In the genomic region with DNA sequence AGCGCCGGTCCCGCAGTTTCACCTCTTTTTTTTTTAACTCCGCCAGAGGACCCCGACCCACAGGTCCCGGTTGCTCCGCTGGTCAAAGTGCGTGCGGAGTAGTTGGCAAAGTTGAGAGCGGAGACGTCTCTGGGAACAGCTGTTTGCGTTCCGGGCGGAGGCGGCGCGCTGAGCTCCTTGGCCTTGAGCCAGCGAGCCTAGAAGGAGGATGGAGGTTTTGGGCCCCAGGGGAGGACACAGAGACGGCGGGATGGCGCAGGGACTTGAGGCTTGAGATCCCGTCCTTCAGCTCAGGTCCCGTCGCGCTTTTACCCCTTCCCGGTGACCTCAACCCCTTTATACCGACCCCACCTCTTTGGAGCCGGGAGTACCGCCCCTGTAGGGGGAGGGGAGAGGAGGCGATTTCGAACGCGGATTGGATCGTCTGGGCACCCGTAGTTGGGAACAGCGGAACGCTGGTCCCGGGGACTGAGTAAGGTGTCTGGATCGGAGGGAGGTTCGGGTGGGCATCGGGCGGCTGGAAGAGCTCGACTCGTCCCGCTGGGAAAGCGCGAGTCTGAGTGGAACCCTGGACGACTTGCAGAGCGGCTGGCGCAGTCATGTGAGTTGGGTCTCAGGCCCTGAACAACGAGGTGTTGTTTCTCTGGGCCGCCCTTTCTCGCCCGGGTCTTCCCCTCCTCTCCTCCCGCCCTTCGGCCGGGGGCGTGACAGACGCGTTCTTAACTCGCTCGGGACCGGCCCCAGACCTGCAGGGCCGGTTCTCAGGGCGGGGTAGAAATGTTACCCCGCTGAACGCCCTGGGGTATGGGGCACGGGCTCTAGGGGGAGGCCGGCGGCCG, we compare ENCODE assay signal across 1 cellular context.
TF ChIP-seq lines count a peak whose summit lies in the region.

A gene with protein sequence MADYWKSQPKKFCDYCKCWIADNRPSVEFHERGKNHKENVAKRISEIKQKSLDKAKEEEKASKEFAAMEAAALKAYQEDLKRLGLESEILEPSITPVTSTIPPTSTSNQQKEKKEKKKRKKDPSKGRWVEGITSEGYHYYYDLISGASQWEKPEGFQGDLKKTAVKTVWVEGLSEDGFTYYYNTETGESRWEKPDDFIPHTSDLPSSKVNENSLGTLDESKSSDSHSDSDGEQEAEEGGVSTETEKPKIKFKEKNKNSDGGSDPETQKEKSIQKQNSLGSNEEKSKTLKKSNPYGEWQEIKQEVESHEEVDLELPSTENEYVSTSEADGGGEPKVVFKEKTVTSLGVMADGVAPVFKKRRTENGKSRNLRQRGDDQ (plus strand): TSS at position 435 of the 839 bp plus-strand sequence. CDS start 165 bp downstream, at position 600.

TF ChIP-seq in HepG2, 621 proteins besides CTCF, POLR2A, EP300 and RAD21 (continued from another document and continues in another):
- peak; percentile 71; the same call in 1 of the 2 replicates for TF ChIP-seq PHF8 (CRISPR knock-in tag; IDR thresholded peaks at IDR 0.05)
- no peak for TF ChIP-seq KLF15 (CRISPR knock-in tag; IDR thresholded peaks at IDR 0.05; ENCODE audit: borderline replicate concordance)
- TF ChIP-seq CHCHD3 (CRISPR knock-in tag; IDR thresholded peaks at IDR 0.05) = 0 out of 2 replicates have a peak, but pooled peaks have one; percentile 46
- no peak for TF ChIP-seq ZNF510 (CRISPR knock-in tag; IDR thresholded peaks at IDR 0.05; ENCODE audit: low read depth)
- TF ChIP-seq WIZ (CRISPR knock-in tag; IDR thresholded peaks at IDR 0.05) = no peak
- TF ChIP-seq, protein P1, sequence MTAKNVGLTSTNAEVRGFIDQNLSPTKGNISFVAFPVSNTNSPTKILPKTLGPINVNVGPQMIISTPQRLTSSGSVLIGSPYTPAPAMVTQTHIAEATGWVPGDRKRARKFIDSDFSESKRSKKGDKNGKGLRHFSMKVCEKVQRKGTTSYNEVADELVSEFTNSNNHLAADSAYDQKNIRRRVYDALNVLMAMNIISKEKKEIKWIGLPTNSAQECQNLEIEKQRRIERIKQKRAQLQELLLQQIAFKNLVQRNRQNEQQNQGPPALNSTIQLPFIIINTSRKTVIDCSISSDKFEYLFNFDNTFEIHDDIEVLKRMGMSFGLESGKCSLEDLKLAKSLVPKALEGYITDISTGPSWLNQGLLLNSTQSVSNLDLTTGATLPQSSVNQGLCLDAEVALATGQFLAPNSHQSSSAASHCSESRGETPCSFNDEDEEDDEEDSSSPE (CRISPR knock-in tag; IDR thresholded peaks at IDR 0.05) = no peak; the same call in none of the 2 replicates
- TF ChIP-seq ZNF605 (CRISPR knock-in tag; IDR thresholded peaks at IDR 0.05) = no peak
- no peak; the same call in 1 of the 2 replicates for TF ChIP-seq ZNF577 (CRISPR knock-in tag; IDR thresholded peaks at IDR 0.05; ENCODE audit: borderline replicate concordance, low read depth)
- TF ChIP-seq, protein P2, sequence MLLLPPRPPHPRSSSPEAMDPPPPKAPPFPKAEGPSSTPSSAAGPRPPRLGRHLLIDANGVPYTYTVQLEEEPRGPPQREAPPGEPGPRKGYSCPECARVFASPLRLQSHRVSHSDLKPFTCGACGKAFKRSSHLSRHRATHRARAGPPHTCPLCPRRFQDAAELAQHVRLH (CRISPR knock-in tag; IDR thresholded peaks at IDR 0.05; ENCODE audit: borderline replicate concordance, low read depth) = peak; percentile 48; the same call in 1 of the 2 replicates
- TF ChIP-seq MAF1 (CRISPR knock-in tag; IDR thresholded peaks at IDR 0.05; ENCODE audit: borderline replicate concordance) = no peak; the same call in 1 of the 2 replicates
- TF ChIP-seq, protein P3, sequence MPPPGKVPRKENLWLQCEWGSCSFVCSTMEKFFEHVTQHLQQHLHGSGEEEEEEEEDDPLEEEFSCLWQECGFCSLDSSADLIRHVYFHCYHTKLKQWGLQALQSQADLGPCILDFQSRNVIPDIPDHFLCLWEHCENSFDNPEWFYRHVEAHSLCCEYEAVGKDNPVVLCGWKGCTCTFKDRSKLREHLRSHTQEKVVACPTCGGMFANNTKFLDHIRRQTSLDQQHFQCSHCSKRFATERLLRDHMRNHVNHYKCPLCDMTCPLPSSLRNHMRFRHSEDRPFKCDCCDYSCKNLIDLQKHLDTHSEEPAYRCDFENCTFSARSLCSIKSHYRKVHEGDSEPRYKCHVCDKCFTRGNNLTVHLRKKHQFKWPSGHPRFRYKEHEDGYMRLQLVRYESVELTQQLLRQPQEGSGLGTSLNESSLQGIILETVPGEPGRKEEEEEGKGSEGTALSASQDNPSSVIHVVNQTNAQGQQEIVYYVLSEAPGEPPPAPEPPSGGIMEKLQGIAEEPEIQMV (CRISPR knock-in tag; IDR thresholded peaks at IDR 0.05; ENCODE audit: low read depth) = peak; percentile 61; the same call in 1 of the 2 replicates
- peak; percentile 85 for TF ChIP-seq KDM2A (CRISPR knock-in tag; IDR thresholded peaks at IDR 0.05; ENCODE audit: borderline replicate concordance, low read depth)
- TF ChIP-seq RAD51 (IDR thresholded peaks at IDR 0.05; ENCODE audit: borderline replicate concordance) = no peak
- no peak for TF ChIP-seq ZNF207 (IDR thresholded peaks at IDR 0.05; ENCODE audit: borderline replicate concordance)
- peak; percentile 92 for TF ChIP-seq SAP130 (CRISPR knock-in tag; IDR thresholded peaks at IDR 0.05; ENCODE audit: low read depth)
- peak; percentile 74; the same call in 1 of the 2 replicates for TF ChIP-seq NFKB2 (CRISPR knock-in tag; IDR thresholded peaks at IDR 0.05; ENCODE audit: borderline replicate concordance)
- TF ChIP-seq CBX2 (IDR thresholded peaks at IDR 0.05; ENCODE audit: low read depth, low read length) = no peak
- no peak for TF ChIP-seq CBX2 (CRISPR knock-in tag; IDR thresholded peaks at IDR 0.05; ENCODE audit: low read depth)
- TF ChIP-seq, protein P4, sequence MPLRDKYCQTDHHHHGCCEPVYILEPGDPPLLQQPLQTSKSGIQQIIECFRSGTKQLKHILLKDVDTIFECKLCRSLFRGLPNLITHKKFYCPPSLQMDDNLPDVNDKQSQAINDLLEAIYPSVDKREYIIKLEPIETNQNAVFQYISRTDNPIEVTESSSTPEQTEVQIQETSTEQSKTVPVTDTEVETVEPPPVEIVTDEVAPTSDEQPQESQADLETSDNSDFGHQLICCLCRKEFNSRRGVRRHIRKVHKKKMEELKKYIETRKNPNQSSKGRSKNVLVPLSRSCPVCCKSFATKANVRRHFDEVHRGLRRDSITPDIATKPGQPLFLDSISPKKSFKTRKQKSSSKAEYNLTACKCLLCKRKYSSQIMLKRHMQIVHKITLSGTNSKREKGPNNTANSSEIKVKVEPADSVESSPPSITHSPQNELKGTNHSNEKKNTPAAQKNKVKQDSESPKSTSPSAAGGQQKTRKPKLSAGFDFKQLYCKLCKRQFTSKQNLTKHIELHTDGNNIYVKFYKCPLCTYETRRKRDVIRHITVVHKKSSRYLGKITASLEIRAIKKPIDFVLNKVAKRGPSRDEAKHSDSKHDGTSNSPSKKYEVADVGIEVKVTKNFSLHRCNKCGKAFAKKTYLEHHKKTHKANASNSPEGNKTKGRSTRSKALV (CRISPR knock-in tag; IDR thresholded peaks at IDR 0.05) = no peak; the same call in 1 of the 2 replicates
- TF ChIP-seq CHD4 (IDR thresholded peaks at IDR 0.05; ENCODE audit: borderline replicate concordance, low read length) = no peak
- TF ChIP-seq NPAS2 (CRISPR knock-in tag; IDR thresholded peaks at IDR 0.05; ENCODE audit: borderline replicate concordance) = no peak
- peak; percentile 58; the same call in 1 of the 2 replicates for TF ChIP-seq GTF2F1 (IDR thresholded peaks at IDR 0.05; ENCODE audit: low read length)
- TF ChIP-seq, protein P5, sequence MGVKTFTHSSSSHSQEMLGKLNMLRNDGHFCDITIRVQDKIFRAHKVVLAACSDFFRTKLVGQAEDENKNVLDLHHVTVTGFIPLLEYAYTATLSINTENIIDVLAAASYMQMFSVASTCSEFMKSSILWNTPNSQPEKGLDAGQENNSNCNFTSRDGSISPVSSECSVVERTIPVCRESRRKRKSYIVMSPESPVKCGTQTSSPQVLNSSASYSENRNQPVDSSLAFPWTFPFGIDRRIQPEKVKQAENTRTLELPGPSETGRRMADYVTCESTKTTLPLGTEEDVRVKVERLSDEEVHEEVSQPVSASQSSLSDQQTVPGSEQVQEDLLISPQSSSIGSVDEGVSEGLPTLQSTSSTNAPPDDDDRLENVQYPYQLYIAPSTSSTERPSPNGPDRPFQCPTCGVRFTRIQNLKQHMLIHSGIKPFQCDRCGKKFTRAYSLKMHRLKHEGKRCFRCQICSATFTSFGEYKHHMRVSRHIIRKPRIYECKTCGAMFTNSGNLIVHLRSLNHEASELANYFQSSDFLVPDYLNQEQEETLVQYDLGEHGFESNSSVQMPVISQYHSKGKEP (CRISPR knock-in tag; IDR thresholded peaks at IDR 0.05) = no peak
- TF ChIP-seq FOSL2 (CRISPR knock-in tag; IDR thresholded peaks at IDR 0.05) = peak; percentile 43; the same call in 1 of the 2 replicates
- TF ChIP-seq ZNF749 (CRISPR knock-in tag; IDR thresholded peaks at IDR 0.05; ENCODE audit: borderline replicate concordance) = peak; percentile 47
- TF ChIP-seq ATAD3A (CRISPR knock-in tag; IDR thresholded peaks at IDR 0.05) = no peak
- TF ChIP-seq, protein P6, sequence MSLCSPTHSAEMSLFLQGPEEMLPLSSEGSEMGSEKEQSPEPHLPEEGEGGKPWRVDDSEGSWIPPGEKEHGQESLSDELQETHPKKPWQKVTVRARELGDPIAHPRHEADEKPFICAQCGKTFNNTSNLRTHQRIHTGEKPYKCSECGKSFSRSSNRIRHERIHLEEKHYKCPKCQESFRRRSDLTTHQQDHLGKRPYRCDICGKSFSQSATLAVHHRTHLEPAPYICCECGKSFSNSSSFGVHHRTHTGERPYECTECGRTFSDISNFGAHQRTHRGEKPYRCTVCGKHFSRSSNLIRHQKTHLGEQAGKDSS (CRISPR knock-in tag; IDR thresholded peaks at IDR 0.05; ENCODE audit: borderline replicate concordance, low read depth) = peak; percentile 78
- peak; percentile 69; the same call in 1 of the 2 replicates for TF ChIP-seq REXO4 (CRISPR knock-in tag; IDR thresholded peaks at IDR 0.05; ENCODE audit: borderline replicate concordance)
- TF ChIP-seq TEAD2 (CRISPR knock-in tag; IDR thresholded peaks at IDR 0.05) = no peak
- TF ChIP-seq, protein P7, sequence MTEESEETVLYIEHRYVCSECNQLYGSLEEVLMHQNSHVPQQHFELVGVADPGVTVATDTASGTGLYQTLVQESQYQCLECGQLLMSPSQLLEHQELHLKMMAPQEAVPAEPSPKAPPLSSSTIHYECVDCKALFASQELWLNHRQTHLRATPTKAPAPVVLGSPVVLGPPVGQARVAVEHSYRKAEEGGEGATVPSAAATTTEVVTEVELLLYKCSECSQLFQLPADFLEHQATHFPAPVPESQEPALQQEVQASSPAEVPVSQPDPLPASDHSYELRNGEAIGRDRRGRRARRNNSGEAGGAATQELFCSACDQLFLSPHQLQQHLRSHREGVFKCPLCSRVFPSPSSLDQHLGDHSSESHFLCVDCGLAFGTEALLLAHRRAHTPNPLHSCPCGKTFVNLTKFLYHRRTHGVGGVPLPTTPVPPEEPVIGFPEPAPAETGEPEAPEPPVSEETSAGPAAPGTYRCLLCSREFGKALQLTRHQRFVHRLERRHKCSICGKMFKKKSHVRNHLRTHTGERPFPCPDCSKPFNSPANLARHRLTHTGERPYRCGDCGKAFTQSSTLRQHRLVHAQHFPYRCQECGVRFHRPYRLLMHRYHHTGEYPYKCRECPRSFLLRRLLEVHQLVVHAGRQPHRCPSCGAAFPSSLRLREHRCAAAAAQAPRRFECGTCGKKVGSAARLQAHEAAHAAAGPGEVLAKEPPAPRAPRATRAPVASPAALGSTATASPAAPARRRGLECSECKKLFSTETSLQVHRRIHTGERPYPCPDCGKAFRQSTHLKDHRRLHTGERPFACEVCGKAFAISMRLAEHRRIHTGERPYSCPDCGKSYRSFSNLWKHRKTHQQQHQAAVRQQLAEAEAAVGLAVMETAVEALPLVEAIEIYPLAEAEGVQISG (CRISPR knock-in tag; IDR thresholded peaks at IDR 0.05) = peak; percentile 79
- TF ChIP-seq AGO2 (optimal IDR thresholded peaks at IDR 0.05; ENCODE audit: low read depth, low read length) = peak; percentile 89
- TF ChIP-seq ZSCAN9 (CRISPR knock-in tag; IDR thresholded peaks at IDR 0.05; ENCODE audit: borderline replicate concordance) = peak; percentile 72
- no peak for TF ChIP-seq ZNF672 (CRISPR knock-in tag; IDR thresholded peaks at IDR 0.05)
- TF ChIP-seq ZNF841 (CRISPR knock-in tag; IDR thresholded peaks at IDR 0.05; ENCODE audit: borderline replicate concordance) = no peak
- TF ChIP-seq ZC3H13 (CRISPR knock-in tag; IDR thresholded peaks at IDR 0.05) = no peak; the same call in 1 of the 2 replicates
- TF ChIP-seq SIN3B (IDR thresholded peaks at IDR 0.05; ENCODE audit: low read length) = no peak
- peak; percentile 28; the same call in 1 of the 2 replicates for TF ChIP-seq ZBTB38 (CRISPR knock-in tag; IDR thresholded peaks at IDR 0.05)
- no peak for TF ChIP-seq ZNF382 (CRISPR knock-in tag; IDR thresholded peaks at IDR 0.05; ENCODE audit: borderline replicate concordance)
- TF ChIP-seq ZNF329 (CRISPR knock-in tag; IDR thresholded peaks at IDR 0.05; ENCODE audit: low read depth) = peak; percentile 52; the same call in 1 of the 2 replicates
- no peak for TF ChIP-seq CC2D1A (CRISPR knock-in tag; IDR thresholded peaks at IDR 0.05)
- TF ChIP-seq, protein P8, sequence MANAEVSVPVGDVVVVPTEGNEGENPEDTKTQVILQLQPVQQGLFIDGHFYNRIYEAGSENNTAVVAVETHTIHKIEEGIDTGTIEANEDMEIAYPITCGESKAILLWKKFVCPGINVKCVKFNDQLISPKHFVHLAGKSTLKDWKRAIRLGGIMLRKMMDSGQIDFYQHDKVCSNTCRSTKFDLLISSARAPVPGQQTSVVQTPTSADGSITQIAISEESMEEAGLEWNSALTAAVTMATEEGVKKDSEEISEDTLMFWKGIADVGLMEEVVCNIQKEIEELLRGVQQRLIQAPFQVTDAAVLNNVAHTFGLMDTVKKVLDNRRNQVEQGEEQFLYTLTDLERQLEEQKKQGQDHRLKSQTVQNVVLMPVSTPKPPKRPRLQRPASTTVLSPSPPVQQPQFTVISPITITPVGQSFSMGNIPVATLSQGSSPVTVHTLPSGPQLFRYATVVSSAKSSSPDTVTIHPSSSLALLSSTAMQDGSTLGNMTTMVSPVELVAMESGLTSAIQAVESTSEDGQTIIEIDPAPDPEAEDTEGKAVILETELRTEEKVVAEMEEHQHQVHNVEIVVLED (CRISPR knock-in tag; IDR thresholded peaks at IDR 0.05; ENCODE audit: borderline replicate concordance) = 0 out of 2 replicates have a peak, but pooled peaks have one; percentile 49
- TF ChIP-seq HNF4A (CRISPR knock-in tag; IDR thresholded peaks at IDR 0.05) = peak; percentile 31
- TF ChIP-seq ZNF17 (CRISPR knock-in tag; IDR thresholded peaks at IDR 0.05) = no peak
- TF ChIP-seq, protein P9, sequence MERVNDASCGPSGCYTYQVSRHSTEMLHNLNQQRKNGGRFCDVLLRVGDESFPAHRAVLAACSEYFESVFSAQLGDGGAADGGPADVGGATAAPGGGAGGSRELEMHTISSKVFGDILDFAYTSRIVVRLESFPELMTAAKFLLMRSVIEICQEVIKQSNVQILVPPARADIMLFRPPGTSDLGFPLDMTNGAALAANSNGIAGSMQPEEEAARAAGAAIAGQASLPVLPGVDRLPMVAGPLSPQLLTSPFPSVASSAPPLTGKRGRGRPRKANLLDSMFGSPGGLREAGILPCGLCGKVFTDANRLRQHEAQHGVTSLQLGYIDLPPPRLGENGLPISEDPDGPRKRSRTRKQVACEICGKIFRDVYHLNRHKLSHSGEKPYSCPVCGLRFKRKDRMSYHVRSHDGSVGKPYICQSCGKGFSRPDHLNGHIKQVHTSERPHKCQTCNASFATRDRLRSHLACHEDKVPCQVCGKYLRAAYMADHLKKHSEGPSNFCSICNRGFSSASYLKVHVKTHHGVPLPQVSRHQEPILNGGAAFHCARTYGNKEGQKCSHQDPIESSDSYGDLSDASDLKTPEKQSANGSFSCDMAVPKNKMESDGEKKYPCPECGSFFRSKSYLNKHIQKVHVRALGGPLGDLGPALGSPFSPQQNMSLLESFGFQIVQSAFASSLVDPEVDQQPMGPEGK (CRISPR knock-in tag; IDR thresholded peaks at IDR 0.05) = peak; percentile 66
